28 cellular contexts compared by ENCODE assay signal in the genomic region with DNA sequence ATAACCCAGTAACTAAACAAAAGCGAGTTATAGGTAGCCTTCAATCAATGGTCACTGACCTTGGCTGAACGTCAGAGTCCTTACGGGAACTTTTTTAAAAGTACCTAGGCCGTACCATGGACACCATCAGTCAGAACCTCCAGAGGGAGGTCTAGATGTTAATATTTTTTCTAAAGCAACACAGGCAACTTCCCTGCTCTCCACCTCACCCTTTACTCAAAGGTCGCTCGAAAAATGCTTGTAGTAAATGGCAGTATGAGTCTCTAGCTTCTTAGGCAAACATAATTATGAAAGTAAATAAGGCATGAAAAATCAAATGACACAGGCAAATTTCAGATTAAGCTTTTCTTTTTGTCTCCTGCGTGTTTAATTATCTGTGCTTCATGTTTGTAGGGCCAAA.
A peak's percentile ranks its signal among the peaks of the same experiment; 100 is the strongest.
DNase-seq lines count a peak whose midpoint lies in the region; ATAC-seq, FAIRE-seq and TF ChIP-seq lines count a peak whose summit lies in the region.
"Had no signal": no experiment of that assay in that cellular context is flagged by ENCODE, and none has a peak within 500 bp of the region (broad histone marks: within the 10 kb centered on the region; RNA-seq: fewer than 3 reads in every experiment).

No MANE protein-coding gene starts in this region.

- FAIRE-seq in K562 (lab: Jason Lieb, UNC), result no peak
- FAIRE-seq: astrocyte, GM18507 had no signal

- POLR2A ChIA-PET in K562 (lab: Yijun Ruan, JAX) (no interaction called here), WTC11 (lab: Charles Lee) (no interaction called here)

- H3K9me3 ChIP-seq in Loucy (ENCODE audit: insufficient read depth, low read depth, low read length), result no peaks in the 10 kb centered on the region
- no peaks in the 10 kb centered on the region for H3K9me3 ChIP-seq in K562 (replicated peaks; ENCODE audit: control insufficient read depth, insufficient read depth, low read depth, low read length)
- H3K9me3 ChIP-seq in spleen, result no peaks in the 10 kb centered on the region
- H3K9me3 ChIP-seq: BE2C, Caco-2, heart left ventricle, psoas muscle, testis, vagina had no signal

- DNase-seq in NCI-H2081 (lab: John Stamatoyannopoulos, UW) (peak; percentile 8 to 53), NCI-H2081 treated with DMSO at 0.1 percent for 48 hours (lab: John Stamatoyannopoulos, UW) (no peak), K562 (ENCODE audit: extremely low read depth in 1 of 4, low spot score in 3 of 4) (no peak), spleen (no peak), WTC11 (ENCODE audit: low spot score) (no peak), DMS114 treated with DMSO at 0.1 percent for 48 hours (lab: John Stamatoyannopoulos, UW; ENCODE audit: unreplicated experiment) (no peak)
- no peak for DNase-seq in stimulated activated naive B cell treated with anti-CD40 and anti-IgM and Interleukin-4, amounts not matched to agents 10 μg/mL and 1 μg/mL and 100 μg/mL, for 72 hours
- DNase-seq: activated CD4-positive, alpha-beta T cell treated with anti-CD3 and anti-CD28 coated beads for 1 hour; activated CD8-positive, alpha-beta memory T cell treated with anti-CD3 and anti-CD28 coated beads for 24 hours; activated gamma-delta T cell; activated T-cell treated with anti-CD3 and anti-CD28 coated beads, Interleukin-2, amount 50 U/mL, for 1 hour; Caco-2; effector memory CD4-positive, alpha-beta T cell; foreskin fibroblast; H9; heart left ventricle; kidney glomerular epithelial cell; psoas muscle; stimulated activated naive CD8-positive, alpha-beta T cell treated with anti-CD3 and anti-CD28 coated beads, Interleukin-15, Interleukin-2, amounts not matched to agents 100 U/mL and 50 U/mL, for 24 hours; testis had no signal

- peak overlapping the region; percentile 67 for H3K4me3 ChIP-seq in Loucy (ENCODE audit: low read length, poor library complexity, severe bottlenecking)
- no peak overlapping the region for H3K4me3 ChIP-seq in K562
- peak overlapping the region in 1 of 8 donors; percentile 48 for H3K4me3 ChIP-seq in spleen
- H3K4me3 ChIP-seq: coronary artery, psoas muscle, testis, vagina had no signal

- H3F3A ChIP-seq in Loucy (ENCODE audit: low read depth), result peaks cover 6% of the 10 kb centered on the region; the same call in 1 of the 2 replicates

- CTCF ChIA-PET in K562 (lab: Yijun Ruan, JAX; ENCODE audit: low intra/inter-chr PET ratio) (no interaction called here), WTC11 (lab: Charles Lee) (interaction anchor here (0.6 to 1.1 kb wide), 2 partner anchors 24 to 121 kb away, joined by 3 to 4 read pairs; no protein-coding TSS in a partner anchor)

- peaks cover 16 to 21% of the 10 kb centered on the region in 2 donors for H3K4me1 Mint-ChIP-seq in stimulated activated naive B cell treated with anti-CD40 and anti-IgM and Interleukin-4, amounts not matched to agents 10 μg/mL and 1 μg/mL and 100 μg/mL, for 72 hours
- peaks cover 11% of the 10 kb centered on the region for H3K4me1 Mint-ChIP-seq in WTC11

- TF ChIP-seq EP300 in K562 (IDR thresholded peaks at IDR 0.05; ENCODE audit: low read length), result no peak

- H3K4me2 ChIP-seq in Loucy (ENCODE audit: low read depth, low read length, poor library complexity, severe bottlenecking), result peak overlapping the region; percentile 74
- peak overlapping the region; percentile 81 for H3K4me2 ChIP-seq in K562 (ENCODE audit: insufficient read depth, low read length)

- H3K36me3 Mint-ChIP-seq in stimulated activated naive B cell treated with anti-CD40 and anti-IgM and Interleukin-4, amounts not matched to agents 10 μg/mL and 1 μg/mL and 100 μg/mL, for 72 hours, result peaks cover 13 to 26% of the 10 kb centered on the region in 2 donors
- no peaks in the 10 kb centered on the region for H3K36me3 Mint-ChIP-seq in WTC11

- H3K4me1 ChIP-seq in Loucy (ENCODE audit: insufficient read depth, low read length, poor library complexity, severe bottlenecking) (peaks cover 17% of the 10 kb centered on the region), K562 (replicated peaks in 1 of 2; ENCODE audit: control insufficient read depth in 2 of 2, insufficient read depth in 2 of 2, low read length in 2 of 2) (peaks cover 5 to 12% of the 10 kb centered on the region in 2 experiments; a peak in 4 of 5 replicates), spleen (peaks cover 0 to 30% (median 9%) of the 10 kb centered on the region in 6 donors)
- H3K4me1 ChIP-seq: psoas muscle, testis had no signal

- no peaks in the 10 kb centered on the region for H3K27me3 Mint-ChIP-seq in stimulated activated naive B cell treated with anti-CD40 and anti-IgM and Interleukin-4, amounts not matched to agents 10 μg/mL and 1 μg/mL and 100 μg/mL, for 72 hours
- H3K27me3 Mint-ChIP-seq in WTC11 (ENCODE audit: low read depth), result no peaks in the 10 kb centered on the region
- H3K27me3 Mint-ChIP-seq: memory B cell had no signal

- TF ChIP-seq CTCF in Loucy (conservative IDR thresholded peaks at IDR 0.05; ENCODE audit: low read length) (no peak), K562 (IDR thresholded peaks at IDR 0.05 in 2 of 3, conservative IDR thresholded peaks at IDR 0.05 in 1 of 3; ENCODE audit: insufficient read depth in 2 of 3, low read depth in 1 of 3, low read length in 3 of 3) (no peak), spleen (IDR thresholded peaks at IDR 0.05 in 8 of 11, conservative IDR thresholded peaks at IDR 0.05 in 3 of 11) (no peak), WTC11 (IDR thresholded peaks at IDR 0.05) (no peak)

- BruUV-seq in K562 (replicated peaks; lab: Mats Ljungman, UMichigan), result no TSS peak

- H3K27ac ChIP-seq in K562 (ENCODE audit: extremely low read depth, low read depth, low read length), result peak overlapping the region; percentile 73
- H3K27ac ChIP-seq in spleen, result peak overlapping the region in 6 of 8 donors; percentile 9 to 63 (median 47)
- H3K27ac ChIP-seq: coronary artery, heart left ventricle, psoas muscle, testis, vagina had no signal

- intact Hi-C loops in K562 (cut with micrococcal nuclease) (no loop called here), spleen (cut with DNase I; ENCODE audit: low total_unique reads) (no loop called here)

- no peaks in the 10 kb centered on the region for H3K9me1 ChIP-seq in K562 (ENCODE audit: control insufficient read depth, insufficient read depth, low read length)

- no peak for TF ChIP-seq POLR2A in K562 (conservative IDR thresholded peaks at IDR 0.05)
- TF ChIP-seq POLR2A in spleen (IDR thresholded peaks at IDR 0.05), result no peak

- H3K9me2 ChIP-seq in Loucy (replicated peaks; ENCODE audit: low read depth, low read length), result no peaks in the 10 kb centered on the region

- no peak overlapping the region for H3K4me3 Mint-ChIP-seq in stimulated activated naive B cell treated with anti-CD40 and anti-IgM and Interleukin-4, amounts not matched to agents 10 μg/mL and 1 μg/mL and 100 μg/mL, for 72 hours
- H3K4me3 Mint-ChIP-seq in WTC11, result no peak overlapping the region
- H3K4me3 Mint-ChIP-seq: H9, memory B cell had no signal

- 37% methylated on average over 7 of the region's 7 CpGs for WGBS in K562 (ENCODE audit: insufficient coverage, low coverage, missing lambda C conversion rate)
- 65 to 80% (median 70%) methylated on average over 7 of the region's 7 CpGs for WGBS in spleen, 5 donors

- no peak overlapping the region for H3K27ac Mint-ChIP-seq in stimulated activated naive B cell treated with anti-CD40 and anti-IgM and Interleukin-4, amounts not matched to agents 10 μg/mL and 1 μg/mL and 100 μg/mL, for 72 hours
- no peak overlapping the region for H3K27ac Mint-ChIP-seq in WTC11
- H3K27ac Mint-ChIP-seq: H9, memory B cell had no signal

- H3K36me3 ChIP-seq in Loucy (ENCODE audit: insufficient read depth, low read length) (no peaks in the 10 kb centered on the region), K562 (ENCODE audit: control insufficient read depth, insufficient read depth, low read length) (no peaks in the 10 kb centered on the region), spleen (no peaks in the 10 kb centered on the region)
- H3K36me3 ChIP-seq: BE2C, heart left ventricle, vagina had no signal

- H3K79me2 ChIP-seq in Loucy (ENCODE audit: insufficient read depth, low read length), result peaks cover 3% of the 10 kb centered on the region; the same call in 1 of the 2 replicates
- no peaks in the 10 kb centered on the region; the same call in 2 of the 3 replicates for H3K79me2 ChIP-seq in K562 (ENCODE audit: control insufficient read depth, insufficient read depth, low read length)

- H4K20me1 ChIP-seq in Loucy (ENCODE audit: insufficient read depth, low read length, poor library complexity, severe bottlenecking), result no peaks in the 10 kb centered on the region
- H4K20me1 ChIP-seq in K562 (replicated peaks; ENCODE audit: control insufficient read depth, insufficient read depth, low read length), result no peaks in the 10 kb centered on the region

- H3K27me3 ChIP-seq in Loucy (ENCODE audit: insufficient read depth, low read length, poor library complexity, severe bottlenecking) (no peaks in the 10 kb centered on the region), K562 (ENCODE audit: control insufficient read depth in 2 of 2, insufficient read depth in 2 of 2, low read length in 2 of 2) (no peaks in the 10 kb centered on the region), spleen (replicated peaks in 1 of 7) (no peaks in the 10 kb centered on the region)
- H3K27me3 ChIP-seq: BE2C, heart left ventricle, testis, vagina had no signal

- TF ChIP-seq RAD21 in K562 (CRISPR knock-in tag; conservative IDR thresholded peaks at IDR 0.05 in 1 of 2, IDR thresholded peaks at IDR 0.05 in 1 of 2), result no peak

- H3K9ac ChIP-seq in Loucy (ENCODE audit: low read depth, low read length, poor library complexity, severe bottlenecking) (peak overlapping the region; percentile 69), K562 (ENCODE audit: insufficient read depth in 1 of 2, low read depth in 2 of 2, low read length in 2 of 2) (peak overlapping the region in 1 of 2 experiments; percentile 61; a peak in 1 of 4 replicates)

- in situ Hi-C loops in K562 (cut with MboI), result no loop called here

- peak; percentile 15; the same call in 2 of the 3 replicates for ATAC-seq in K562
- no peak for ATAC-seq in stimulated activated naive B cell treated with anti-CD40 and anti-IgM and Interleukin-4, amounts not matched to agents 10 μg/mL and 1 μg/mL and 100 μg/mL, for 72 hours (replicated peaks)
- ATAC-seq in WTC11, result no peak
- ATAC-seq: esophagus mucosa; psoas muscle; stimulated activated naive CD8-positive, alpha-beta T cell treated with anti-CD3 and anti-CD28 coated beads, Interleukin-15, Interleukin-2, amounts not matched to agents 100 U/mL and 50 U/mL, for 24 hours had no signal

- peaks cover 0 to 2% of the 10 kb centered on the region in 2 donors for H3K9me3 Mint-ChIP-seq in stimulated activated naive B cell treated with anti-CD40 and anti-IgM and Interleukin-4, amounts not matched to agents 10 μg/mL and 1 μg/mL and 100 μg/mL, for 72 hours
- H3K9me3 Mint-ChIP-seq in WTC11, result no peaks in the 10 kb centered on the region
- H3K9me3 Mint-ChIP-seq: H9, memory B cell had no signal

- H2AFZ ChIP-seq in Loucy (ENCODE audit: low read length) (no peak overlapping the region), K562 (ENCODE audit: low read depth, low read length) (peak overlapping the region; percentile 84)

TF ChIP-seq in K562, 482 proteins besides CTCF, POLR2A, EP300 and RAD21 (continues in another document):
- no peak for TF ChIP-seq PRPF4 (IDR thresholded peaks at IDR 0.05; ENCODE audit: insufficient read depth, low read depth, low read length, poor library complexity, severe bottlenecking)

TF ChIP-seq in WTC11, 78 proteins besides CTCF, POLR2A, EP300 and RAD21 (continues in another document):
- no peak for TF ChIP-seq NR1H2 (CRISPR knock-in tag; IDR thresholded peaks at IDR 0.05)

Comparison
In these comparisons a context has a peak if more than half of its experiments do, and no peak if none do; other contexts are left out.
1. DNase-seq: peak in NCI-H2081 (2 of 2); none in NCI-H2081 treated with DMSO at 0.1 percent for 48 hours (single experiment), K562 (0 of 4), spleen (single experiment), stimulated activated naive B cell treated with anti-CD40 and anti-IgM and Interleukin-4, amounts not matched to agents 10 μg/mL and 1 μg/mL and 100 μg/mL, for 72 hours (single experiment), WTC11 (single experiment) and DMS114 treated with DMSO at 0.1 percent for 48 hours (single experiment).